ENCODE assay signal across 9 cellular contexts in the genomic region with DNA sequence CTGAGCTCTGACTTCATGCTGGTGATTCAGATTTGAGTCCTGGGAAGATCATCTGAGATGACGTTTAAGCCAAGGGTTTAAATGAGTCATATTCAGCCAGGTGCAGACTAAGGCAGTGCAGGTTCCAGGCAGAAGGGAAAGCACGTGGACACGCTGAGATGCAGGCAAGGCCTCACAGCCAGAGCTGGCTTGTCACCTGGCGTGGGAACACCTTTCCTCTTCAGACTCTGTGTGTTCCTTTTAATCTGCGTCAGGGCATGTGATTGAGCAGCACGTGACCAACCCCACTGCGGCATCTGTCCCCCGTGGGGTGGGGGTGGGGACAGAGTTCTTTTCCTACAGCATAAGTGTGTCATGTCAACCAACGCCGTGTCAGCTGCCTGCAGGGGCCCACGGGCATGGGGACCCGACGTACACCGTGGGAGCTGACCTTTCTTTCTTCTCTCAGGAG. TPM values are rescaled to one million over a fixed set of nuclear protein-coding genes. Genes with fewer than 3 reads are reported as not detected.
DNase-seq lines count a peak whose midpoint lies in the region; ATAC-seq, FAIRE-seq and TF ChIP-seq lines count a peak whose summit lies in the region.
"Had no signal": no experiment of that assay in that cellular context is flagged by ENCODE, and none has a peak within 500 bp of the region (broad histone marks: within the 10 kb centered on the region; RNA-seq: fewer than 3 reads in every experiment).

No MANE protein-coding gene starts in this region.

- ATAC-seq in GM19468 (IDR thresholded peaks at IDR 0.05; ENCODE audit: extremely low read depth, unreplicated experiment) = peak; percentile 26
- ATAC-seq in sciatic nerve = no peak
- no peak for ATAC-seq in HG03521 (IDR thresholded peaks at IDR 0.05; ENCODE audit: unreplicated experiment)

- no peak for TF ChIP-seq POLR2A in lower leg skin (IDR thresholded peaks at IDR 0.05)

- TF ChIP-seq CTCF in lower leg skin (IDR thresholded peaks at IDR 0.05) (no peak), D721Med (IDR thresholded peaks at IDR 0.05; ENCODE audit: insufficient read depth, missing control alignments) (no peak)

- DNase-seq in Caki2 (ENCODE audit: low read depth) = peak; percentile 48
- peak; percentile 9 for DNase-seq in NCI-H226
- peak; percentile 15 for DNase-seq in fibroblast of peridontal ligament (ENCODE audit: extremely low read depth)
- DNase-seq in lower leg skin (ENCODE audit: low spot score in 2 of 2) = no peak
- no peak for DNase-seq in sciatic nerve (ENCODE audit: low spot score)
- DNase-seq in D721Med (ENCODE audit: insufficient read length, low spot score) = no peak

- WGBS in lower leg skin, 2 donors = 65 to 72% methylated on average over 14 of the region's 14 CpGs

- intact Hi-C loops in lower leg skin (cut with DNase I; ENCODE audit: low total_unique reads) (no loop called here), sciatic nerve (cut with DNase I) (no loop called here)

- H3K4me3 ChIP-seq in lower leg skin (ENCODE audit: low read depth, poor library complexity, severe bottlenecking) = no peak overlapping the region

- no peak for FAIRE-seq in D721Med (lab: Jason Lieb, UNC)
- FAIRE-seq: GM18507 had no signal

- in situ Hi-C loops in Caki2 (cut with HindIII; ENCODE audit: low pct_unique_long_range_greater_than_20kb, low sequenced_read_pairs) = no loop called here

RNA-seq across cellular contexts. Expression of a gene that starts 10.7 kb away (rescaled TPM):
- not detected in 2 replicates for total RNA-seq in Caki2 (2014; rRNA removed; shearing (Covaris generic); ENCODE audit: low replicate concordance)
- total RNA-seq in lower leg skin (not detected), sciatic nerve (not detected)

RNA-seq across cellular contexts. Expression of a gene that starts 12.6 kb away (rescaled TPM):
- 105 and 123 TPM in 2 replicates for total RNA-seq in Caki2 (2014; rRNA removed; shearing (Covaris generic); ENCODE audit: low replicate concordance)
- total RNA-seq in lower leg skin (10 to 100 TPM; 24.8 to 51.7 (median 37.7) TPM), sciatic nerve (60.9 TPM)

RNA-seq across cellular contexts. Expression of a gene that starts 19.8 kb away (rescaled TPM):
- total RNA-seq in Caki2 (2014; rRNA removed; shearing (Covaris generic); ENCODE audit: low replicate concordance) = 2.3 and 5.4 TPM in 2 replicates
- total RNA-seq in lower leg skin (10 to 100 TPM in 2 of 4 donors, 1 to 10 TPM in 2; 9.4 to 18.9 (median 11.9) TPM), sciatic nerve (20.5 TPM)

RNA-seq across cellular contexts. Expression of a gene that starts 48.1 kb away (rescaled TPM):
- 58.9 and 80.1 TPM in 2 replicates for total RNA-seq in Caki2 (2014; rRNA removed; shearing (Covaris generic); ENCODE audit: low replicate concordance)
- total RNA-seq in lower leg skin = 10 to 100 TPM in 3 of 4 donors, 1 to 10 TPM in 1; 8.8 to 23.2 (median 15.8) TPM
- 31.4 TPM for total RNA-seq in sciatic nerve

Comparison
In these comparisons a context has a peak if more than half of its experiments do, and no peak if none do; other contexts are left out.
1. DNase-seq: peak in Caki2 (single experiment), NCI-H226 (single experiment) and fibroblast of peridontal ligament (single experiment); none in lower leg skin (0 of 2), sciatic nerve (single experiment) and D721Med (single experiment).